24 cellular contexts compared by ENCODE assay signal in the genomic region with DNA sequence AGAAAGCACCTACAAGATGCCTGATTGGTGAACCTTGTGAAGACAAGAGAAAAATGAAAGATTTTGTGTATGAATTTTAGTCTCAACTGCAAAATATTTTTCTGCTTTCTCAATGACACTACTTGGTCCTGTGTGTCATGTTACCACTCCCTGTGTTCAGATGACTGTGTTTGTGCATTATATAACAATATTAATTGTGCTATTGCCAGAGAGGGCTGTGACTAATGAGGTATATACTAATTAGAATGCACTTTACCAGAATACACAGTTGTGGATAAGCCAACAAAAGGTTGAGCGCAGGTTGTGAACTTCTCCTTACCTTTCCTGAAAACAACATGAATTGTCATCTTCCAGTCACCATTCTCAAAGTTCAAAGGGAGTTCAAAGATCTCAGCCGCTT. TPM values are rescaled to one million over a fixed set of nuclear protein-coding genes. Genes with fewer than 3 reads are reported as not detected.
"Had no signal": no experiment of that assay in that cellular context is flagged by ENCODE, and none has a peak within 500 bp of the region (broad histone marks: within the 10 kb centered on the region; RNA-seq: fewer than 3 reads in every experiment).

No MANE protein-coding gene starts in this region.

- H3K36me3 ChIP-seq: SJSA1 had no signal

- H3K4me1 Mint-ChIP-seq: IgD-negative memory B cell had no signal

- H3K27ac ChIP-seq: KMS-11, SJSA1, SK-N-MC had no signal

- H3K27me3 ChIP-seq: SJSA1 had no signal

- H3K27ac Mint-ChIP-seq: IgD-negative memory B cell had no signal

- FAIRE-seq: HepG2, K562, RCC 7860 had no signal

- H3K9me3 ChIP-seq: SJSA1 had no signal

- ATAC-seq: HepG2, K562 had no signal

- H3K9ac ChIP-seq: KMS-11 had no signal

- DNase-seq: Kasumi-1, MM.1S, NCI-H1092 treated with DMSO at 0.1 percent for 48 hours, NCI-H1436, NCI-H187, NCI-H2029, NCI-H2081 treated with DMSO at 0.1 percent for 48 hours, NCI-H2171 treated with DMSO at 0.1 percent for 48 hours, NCI-H510A, NCI-H524 treated with DMSO at 0.1 percent for 48 hours, NCI-H69, NCI-H774, Right ventricle myocardium superior, RPMI8226, SIG-M5 had no signal

- H3K4me3 ChIP-seq: K562, SJSA1, SK-N-MC had no signal

- H3K4me3 Mint-ChIP-seq: IgD-negative memory B cell had no signal

- H3K4me2 ChIP-seq: KMS-11 had no signal

RNA-seq across cellular contexts. Expression of a gene that starts 17.3 kb away (rescaled TPM):
- total RNA-seq: HepG2, HT1080, K562, M059J, SJSA1 had no signal
- polyA plus RNA-seq: HepG2, IgD-negative memory B cell, K562 had no signal
